9 cellular contexts compared by ENCODE assay signal in genomic region chr11:34427171-34427805, GRCh38. TPM values are rescaled to one million over a fixed set of nuclear protein-coding genes. Genes with fewer than 3 reads are reported as not detected.
DNase-seq lines count a peak whose midpoint lies in the region; ATAC-seq and TF ChIP-seq lines count a peak whose summit lies in the region.
"Had no signal": no experiment of that assay in that cellular context is flagged by ENCODE, and none has a peak within 500 bp of the region (broad histone marks: within the 10 kb centered on the region; RNA-seq: fewer than 3 reads in every experiment).

No MANE protein-coding gene starts in this region.

- TF ChIP-seq POLR2A in esophagus muscularis mucosa (IDR thresholded peaks at IDR 0.05; ENCODE audit: low read depth), result no peak

- no peaks in the 10 kb centered on the region for H3K9me3 Mint-ChIP-seq in activated naive CD8-positive, alpha-beta T cell treated with anti-CD3 and anti-CD28 coated beads for 36 hours
- H3K9me3 Mint-ChIP-seq: naive B cell had no signal

- H3K27ac ChIP-seq in esophagus muscularis mucosa (replicated peaks in 1 of 4), result no peak overlapping the region

- no peak for TF ChIP-seq EP300 in esophagus muscularis mucosa (IDR thresholded peaks at IDR 0.05)

- ATAC-seq in HG03442 (IDR thresholded peaks at IDR 0.05; ENCODE audit: unreplicated experiment), result no peak
- no peak for ATAC-seq in GM19397 (IDR thresholded peaks at IDR 0.05; ENCODE audit: unreplicated experiment)

- H3K27me3 Mint-ChIP-seq in activated naive CD8-positive, alpha-beta T cell treated with anti-CD3 and anti-CD28 coated beads for 36 hours, result peaks cover 15% of the 10 kb centered on the region

- peaks cover 5% of the 10 kb centered on the region for H3K4me1 Mint-ChIP-seq in activated naive CD8-positive, alpha-beta T cell treated with anti-CD3 and anti-CD28 coated beads for 36 hours

- no peak overlapping the region for H3K9ac ChIP-seq in skeletal muscle satellite cell (ENCODE audit: low read depth, low read length)

- H3K4me3 ChIP-seq in fibroblast of pulmonary artery (replicated peaks; ENCODE audit: low read depth, low read length) (no peak overlapping the region), skeletal muscle satellite cell (ENCODE audit: low read length) (peak overlapping the region; percentile 15), esophagus muscularis mucosa (no peak overlapping the region)

- H3K36me3 ChIP-seq in skeletal muscle satellite cell (ENCODE audit: insufficient read depth, low read length), result no peaks in the 10 kb centered on the region
- no peaks in the 10 kb centered on the region for H3K36me3 ChIP-seq in esophagus muscularis mucosa

- H3K27ac Mint-ChIP-seq in activated naive CD8-positive, alpha-beta T cell treated with anti-CD3 and anti-CD28 coated beads for 36 hours, result no peak overlapping the region
- H3K27ac Mint-ChIP-seq: naive B cell had no signal

- intact Hi-C loops in esophagus muscularis mucosa (cut with DNase I), result no loop called here

- peak overlapping the region; percentile 55 for H3K4me2 ChIP-seq in skeletal muscle satellite cell (ENCODE audit: low read length)

- H3K36me3 Mint-ChIP-seq in activated naive CD8-positive, alpha-beta T cell treated with anti-CD3 and anti-CD28 coated beads for 36 hours, result no peaks in the 10 kb centered on the region
- H3K36me3 Mint-ChIP-seq: naive B cell had no signal

- peaks cover 19% of the 10 kb centered on the region for H3K4me1 ChIP-seq in skeletal muscle satellite cell (ENCODE audit: control insufficient read depth, insufficient read depth, low read length)
- H3K4me1 ChIP-seq in esophagus muscularis mucosa, result peaks cover 0 to 4% (median 2%) of the 10 kb centered on the region in 4 donors

- no peak for TF ChIP-seq CTCF in fibroblast of pulmonary artery (IDR thresholded peaks at IDR 0.05; ENCODE audit: low read length, missing control alignments)
- no peak for TF ChIP-seq CTCF in esophagus muscularis mucosa (IDR thresholded peaks at IDR 0.05)

- 26% methylated on average over 4 of the region's 4 CpGs for WGBS in esophagus muscularis mucosa

- H3K27me3 ChIP-seq in skeletal muscle satellite cell (ENCODE audit: control insufficient read depth, insufficient read depth, low read length) (peaks cover 9% of the 10 kb centered on the region), esophagus muscularis mucosa (no peaks in the 10 kb centered on the region)

- no peak overlapping the region for H3K4me3 Mint-ChIP-seq in activated naive CD8-positive, alpha-beta T cell treated with anti-CD3 and anti-CD28 coated beads for 36 hours
- H3K4me3 Mint-ChIP-seq: naive B cell had no signal

- peak; percentile 89 for DNase-seq in HCEC 1CT
- peak; percentile 91 for DNase-seq in RPMI7951 (ENCODE audit: low read depth)
- peak; percentile 53 for DNase-seq in fibroblast of pulmonary artery (ENCODE audit: low read depth)
- DNase-seq in activated naive CD8-positive, alpha-beta T cell treated with anti-CD3 and anti-CD28 coated beads for 36 hours, result no peak
- DNase-seq in esophagus muscularis mucosa (ENCODE audit: extremely low spot score), result no peak
- DNase-seq: naive B cell had no signal

- H3K9me3 ChIP-seq in skeletal muscle satellite cell (replicated peaks; ENCODE audit: low read length) (no peaks in the 10 kb centered on the region), esophagus muscularis mucosa (no peaks in the 10 kb centered on the region)

RNA-seq across cellular contexts. Expression of gene CAT, which starts 11.4 kb away (rescaled TPM):
- 108 and 121 TPM in 2 replicates for total RNA-seq in RPMI7951 (2014; rRNA removed; shearing (Covaris generic))
- total RNA-seq in skeletal muscle satellite cell (2012; rRNA removed), result 51.7 and 52.2 TPM in 2 replicates
- total RNA-seq in activated naive CD8-positive, alpha-beta T cell treated with anti-CD3 and anti-CD28 coated beads for 36 hours, result 10 to 100 TPM; 21.0 to 22.8 TPM
- total RNA-seq in esophagus muscularis mucosa, result 100 to 1,000 TPM in 1 of 4 donors, 10 to 100 TPM in 3; 72.8 to 163 (median 84.4) TPM

Comparison
In these comparisons a context has a peak if more than half of its experiments do, and no peak if none do; other contexts are left out.
1. DNase-seq: peak in HCEC 1CT (single experiment), RPMI7951 (single experiment) and fibroblast of pulmonary artery (single experiment); none in activated naive CD8-positive, alpha-beta T cell treated with anti-CD3 and anti-CD28 coated beads for 36 hours (single experiment) and esophagus muscularis mucosa (single experiment).